Comparison of ENCODE assay signal across 1 cellular context in the genomic region with DNA sequence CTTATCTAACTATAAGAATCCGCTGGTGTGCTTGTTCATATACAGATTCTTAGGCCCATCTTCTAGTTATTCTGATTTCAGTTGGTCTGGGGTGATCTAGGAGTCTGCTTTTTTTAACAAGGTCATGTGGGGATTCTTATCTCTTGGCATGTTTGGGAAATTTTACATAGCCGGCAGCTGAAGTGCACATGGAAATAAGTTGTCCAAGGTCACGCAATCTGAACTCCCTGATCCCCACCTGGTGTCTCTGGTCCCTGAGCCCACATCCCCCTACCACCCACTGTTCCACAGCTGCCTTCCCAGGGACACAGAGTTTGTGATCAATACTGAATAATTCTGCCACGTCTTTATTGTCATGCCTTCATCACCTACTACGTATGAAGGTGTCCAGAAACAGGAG.
TF ChIP-seq lines count a peak whose summit lies in the region.

No MANE protein-coding gene starts in this region.

TF ChIP-seq in K562, 482 proteins besides CTCF, POLR2A, EP300 and RAD21 (continued from another document):
- TF ChIP-seq ZBTB34 (CRISPR knock-in tag; IDR thresholded peaks at IDR 0.05) (no peak), GATAD2A (IDR thresholded peaks at IDR 0.05) (no peak), ZNF79 (CRISPR knock-in tag; IDR thresholded peaks at IDR 0.05; ENCODE audit: low read depth) (no peak), FOXK1 (CRISPR knock-in tag; IDR thresholded peaks at IDR 0.05; ENCODE audit: borderline replicate concordance) (no peak), POLR3G (IDR thresholded peaks at IDR 0.05; ENCODE audit: extremely low read depth, insufficient read length, insufficient replicate concordance) (no peak), SMARCA5 (IDR thresholded peaks at IDR 0.05) (no peak), NFXL1 (CRISPR knock-in tag; IDR thresholded peaks at IDR 0.05) (no peak), HMG20A (CRISPR knock-in tag; conservative IDR thresholded peaks at IDR 0.05) (no peak), GTF2E2 (tag; IDR thresholded peaks at IDR 0.05) (no peak), TOE1 (IDR thresholded peaks at IDR 0.05; ENCODE audit: borderline replicate concordance) (no peak), TOE1 (CRISPR knock-in tag; IDR thresholded peaks at IDR 0.05; ENCODE audit: borderline replicate concordance, low read depth) (no peak), KAT7 (CRISPR knock-in tag; IDR thresholded peaks at IDR 0.05; ENCODE audit: borderline replicate concordance) (no peak), CBFB (CRISPR knock-in tag; IDR thresholded peaks at IDR 0.05) (no peak), MITF (IDR thresholded peaks at IDR 0.05) (no peak)
